24 cellular contexts compared by ENCODE assay signal in genomic region chr14:95651028-95651427, GRCh38. TPM values are rescaled to one million over a fixed set of nuclear protein-coding genes. Genes with fewer than 3 reads are reported as not detected.
DNase-seq lines count a peak whose midpoint lies in the region; ATAC-seq, FAIRE-seq and TF ChIP-seq lines count a peak whose summit lies in the region.
"Had no signal": no experiment of that assay in that cellular context is flagged by ENCODE, and none has a peak within 500 bp of the region (broad histone marks: within the 10 kb centered on the region; RNA-seq: fewer than 3 reads in every experiment).

No MANE protein-coding gene starts in this region.

- no peaks in the 10 kb centered on the region for H3K36me3 Mint-ChIP-seq in WTC11
- H3K36me3 Mint-ChIP-seq in naive B cell: peaks cover 10 to 19% of the 10 kb centered on the region in 2 donors
- no peaks in the 10 kb centered on the region for H3K36me3 Mint-ChIP-seq in nephron progenitor cell (ENCODE audit: low read depth)

- no peaks in the 10 kb centered on the region for H3K4me1 ChIP-seq in right cardiac atrium (ENCODE audit: control insufficient read depth, insufficient read depth, low read length)
- H3K4me1 ChIP-seq: A549, BE2C, SJSA1 had no signal

- no peaks in the 10 kb centered on the region for H3K9me3 ChIP-seq in right cardiac atrium (ENCODE audit: control insufficient read depth, low read length)
- H3K9me3 ChIP-seq: A549, BE2C, SJSA1 had no signal

- no peak overlapping the region for H3K4me3 ChIP-seq in right cardiac atrium (ENCODE audit: low read length)
- H3K4me3 ChIP-seq: A549, GM23248, SJSA1 had no signal

- no peak for ATAC-seq in WTC11
- no peak for ATAC-seq in naive B cell (ENCODE audit: low read depth in 2 of 2)
- no peak for ATAC-seq in right cardiac atrium
- ATAC-seq in GM18520 (IDR thresholded peaks at IDR 0.05; ENCODE audit: unreplicated experiment): no peak
- ATAC-seq: A549, Right ventricle myocardium inferior had no signal

- H3K27ac ChIP-seq in right cardiac atrium (ENCODE audit: low read length): no peak overlapping the region
- H3K27ac ChIP-seq: A549, GM23248, SJSA1 had no signal

- TF ChIP-seq CTCF in WTC11 (IDR thresholded peaks at IDR 0.05) (no peak), nephron progenitor cell (IDR thresholded peaks at IDR 0.05) (no peak)

- FAIRE-seq in GM18507 (lab: Jason Lieb, UNC): peak; percentile 26
- FAIRE-seq: A549 had no signal

- DNase-seq in GM18507 (ENCODE audit: extremely low spot score, insufficient read length, low read depth): no peak
- no peak for DNase-seq in WTC11 (ENCODE audit: low spot score)
- DNase-seq in naive B cell: no peak
- no peak for DNase-seq in nephron progenitor cell
- DNase-seq in activated CD8-positive, alpha-beta memory T cell treated with anti-CD3 and anti-CD28 coated beads, Interleukin-2, amount 50 U/mL, for 4 hours: no peak
- DNase-seq in right cardiac atrium: no peak
- DNase-seq: BE2C; CD4-positive, alpha-beta T cell; COR-L47; DMS79; GM23248; HCEC 1CT; IMR-90; MV-4-11; NCI-H1105 treated with DMSO at 0.1 percent for 48 hours; NCI-H2081; NCI-H2171 treated with DMSO at 0.1 percent for 48 hours; NCI-H524 treated with DMSO at 0.1 percent for 48 hours; NCI-H82 had no signal

- intact Hi-C loops in right cardiac atrium (cut with DNase I): no loop called here

- H3K27me3 Mint-ChIP-seq in WTC11 (ENCODE audit: low read depth): peaks cover 4% of the 10 kb centered on the region; the same call in 1 of the 2 replicates
- H3K27me3 Mint-ChIP-seq in naive B cell: no peaks in the 10 kb centered on the region
- peaks cover 3% of the 10 kb centered on the region for H3K27me3 Mint-ChIP-seq in nephron progenitor cell (ENCODE audit: low read depth, poor library complexity)

- H3K4me1 Mint-ChIP-seq in WTC11 (peaks cover 41% of the 10 kb centered on the region), naive B cell (peaks cover 62 to 92% (median 76%) of the 10 kb centered on the region in 3 donors), nephron progenitor cell (peaks cover 43% of the 10 kb centered on the region)

- WGBS in right cardiac atrium: 64% methylated on average over 7 of the region's 7 CpGs

- H3K9me3 Mint-ChIP-seq in WTC11: no peaks in the 10 kb centered on the region
- H3K9me3 Mint-ChIP-seq in naive B cell: peaks cover 0 to 8% (median 0%) of the 10 kb centered on the region in 7 donors
- no peaks in the 10 kb centered on the region for H3K9me3 Mint-ChIP-seq in nephron progenitor cell
- H3K9me3 Mint-ChIP-seq: CD4-positive, alpha-beta T cell had no signal

- no peak overlapping the region for H3K4me3 Mint-ChIP-seq in WTC11
- peak overlapping the region in 7 of 8 donors; percentile 70 to 92 (median 84) for H3K4me3 Mint-ChIP-seq in naive B cell
- no peak overlapping the region for H3K4me3 Mint-ChIP-seq in nephron progenitor cell
- H3K4me3 Mint-ChIP-seq: CD4-positive, alpha-beta T cell had no signal

- POLR2A ChIA-PET in WTC11 (lab: Charles Lee): no interaction called here

- H3K27ac Mint-ChIP-seq in WTC11 (no peak overlapping the region), naive B cell (peak overlapping the region; percentile 81 to 96 (median 94)), nephron progenitor cell (no peak overlapping the region)
- H3K27ac Mint-ChIP-seq: CD4-positive, alpha-beta T cell had no signal

- no peaks in the 10 kb centered on the region for H3K27me3 ChIP-seq in right cardiac atrium (ENCODE audit: control insufficient read depth, insufficient read depth)
- H3K27me3 ChIP-seq: SJSA1 had no signal

- CTCF ChIA-PET in WTC11 (lab: Charles Lee): interaction anchor here (1.7 kb wide), 1 partner anchor 447 kb away, joined by 3 read pairs; no protein-coding TSS in a partner anchor

TF ChIP-seq in WTC11, 78 proteins besides CTCF, POLR2A, EP300 and RAD21:
- TF ChIP-seq MYBL2 (CRISPR knock-in tag; IDR thresholded peaks at IDR 0.05): no peak
- no peak for TF ChIP-seq JUN (CRISPR knock-in tag; IDR thresholded peaks at IDR 0.05)
- peak; percentile 51; the same call in 1 of the 2 replicates for TF ChIP-seq ZNF121 (CRISPR knock-in tag; IDR thresholded peaks at IDR 0.05)
- TF ChIP-seq PREB (CRISPR knock-in tag; IDR thresholded peaks at IDR 0.05; ENCODE audit: borderline replicate concordance): no peak

RNA-seq across cellular contexts. Expression of gene TCL1B, which starts 35.2 kb away (rescaled TPM):
- total RNA-seq in WTC11 (2021) (5.7 to 7.2 TPM (median 7.0 TPM) in 3 replicates), right cardiac atrium (not detected)
- polyA plus RNA-seq in naive B cell (ENCODE audit: low read depth in 6 of 6) (10 to 100 TPM; 15.0 to 44.0 (median 35.9) TPM), right cardiac atrium (not detected)
- total RNA-seq: CD4-positive, alpha-beta T cell; GM23248; IMR-90; M059J; Right ventricle myocardium inferior; SJSA1 had no signal
- polyA plus RNA-seq: A549, GM23248, IMR-90 had no signal

Comparison
In these comparisons a context has a peak if more than half of its experiments do, and no peak if none do; other contexts are left out.
1. H3K27ac Mint-ChIP-seq: peak in naive B cell (6 of 6); none in WTC11 (single experiment) and nephron progenitor cell (single experiment).
2. H3K4me3 Mint-ChIP-seq: peak in naive B cell (7 of 8); none in WTC11 (single experiment) and nephron progenitor cell (single experiment).